13 cellular contexts compared by ENCODE assay signal in the genomic region with DNA sequence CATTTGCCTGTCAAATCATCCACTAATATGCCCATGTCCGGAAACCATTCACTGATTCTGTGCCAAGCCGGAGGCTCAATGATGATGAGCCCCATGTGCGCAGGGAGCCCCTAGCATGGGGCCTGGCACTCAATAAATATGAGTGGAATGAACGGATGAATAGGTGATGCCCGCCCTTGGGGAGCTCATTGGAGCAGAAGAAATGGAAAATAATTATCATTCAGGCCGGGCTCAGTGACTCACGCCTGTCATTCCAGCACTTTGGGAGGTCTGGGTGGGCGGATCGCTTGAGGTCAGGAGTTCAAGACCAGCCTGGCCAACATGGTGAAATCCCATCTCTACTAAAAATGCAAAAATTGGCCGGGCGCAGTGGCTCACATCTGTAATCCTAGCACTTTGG. TPM values are rescaled to one million over a fixed set of nuclear protein-coding genes. Genes with fewer than 3 reads are reported as not detected.
DNase-seq lines count a peak whose midpoint lies in the region; ATAC-seq lines count a peak whose summit lies in the region.
"Had no signal": no experiment of that assay in that cellular context is flagged by ENCODE, and none has a peak within 500 bp of the region (broad histone marks: within the 10 kb centered on the region; RNA-seq: fewer than 3 reads in every experiment).

No MANE protein-coding gene starts in this region.

- H3K4me3 Mint-ChIP-seq in activated T-helper 2 cell treated with anti-CD3 and anti-CD28 coated beads, Interferon-gamma antibody, Interleukin-2, Interleukin-4, amounts not matched to agents 10 μg/mL and 5 μg/mL and 100 μg/mL, durations not matched to agents 14 hours and 24 hours and 36 hours (ENCODE audit: low read depth) = no peak overlapping the region
- no peak overlapping the region for H3K4me3 Mint-ChIP-seq in effector memory CD8-positive, alpha-beta T cell

- no peak for ATAC-seq in effector memory CD8-positive, alpha-beta T cell (replicated peaks)
- no peak for ATAC-seq in HG02571 (IDR thresholded peaks at IDR 0.05; ENCODE audit: unreplicated experiment)
- no peak for ATAC-seq in GM18909 (IDR thresholded peaks at IDR 0.05; ENCODE audit: poor library complexity, unreplicated experiment)

- no peaks in the 10 kb centered on the region for H3K36me3 ChIP-seq in ACC112 (ENCODE audit: insufficient read depth, low read length)

- peaks cover 38% of the 10 kb centered on the region for H3K36me3 Mint-ChIP-seq in activated T-helper 2 cell treated with anti-CD3 and anti-CD28 coated beads, Interferon-gamma antibody, Interleukin-2, Interleukin-4, amounts not matched to agents 10 μg/mL and 5 μg/mL and 100 μg/mL, durations not matched to agents 14 hours and 24 hours and 36 hours (ENCODE audit: low read depth)
- peaks cover 28% of the 10 kb centered on the region for H3K36me3 Mint-ChIP-seq in effector memory CD8-positive, alpha-beta T cell (ENCODE audit: insufficient read depth)

- H3K4me1 Mint-ChIP-seq in activated T-helper 2 cell treated with anti-CD3 and anti-CD28 coated beads, Interferon-gamma antibody, Interleukin-2, Interleukin-4, amounts not matched to agents 10 μg/mL and 5 μg/mL and 100 μg/mL, durations not matched to agents 14 hours and 24 hours and 36 hours (ENCODE audit: low read depth) = peaks cover 10% of the 10 kb centered on the region
- peaks cover 4 to 5% of the 10 kb centered on the region in 2 donors for H3K4me1 Mint-ChIP-seq in effector memory CD8-positive, alpha-beta T cell (ENCODE audit: low read depth in 2 of 2)

- H3K27me3 ChIP-seq in ACC112 (ENCODE audit: insufficient read depth, low read length) = no peaks in the 10 kb centered on the region

- no peak overlapping the region for H2AFZ ChIP-seq in ACC112 (ENCODE audit: low read length, unreplicated experiment)

- intact Hi-C loops in activated T-helper 2 cell treated with anti-CD3 and anti-CD28 coated beads, Interferon-gamma antibody, Interleukin-2, Interleukin-4, amounts not matched to agents 10 μg/mL and 5 μg/mL and 100 μg/mL, durations not matched to agents 14 hours and 24 hours and 36 hours (cut with micrococcal nuclease) = no loop called here

- H3K27ac Mint-ChIP-seq in activated T-helper 2 cell treated with anti-CD3 and anti-CD28 coated beads, Interferon-gamma antibody, Interleukin-2, Interleukin-4, amounts not matched to agents 10 μg/mL and 5 μg/mL and 100 μg/mL, durations not matched to agents 14 hours and 24 hours and 36 hours = peak overlapping the region; percentile 62
- H3K27ac Mint-ChIP-seq in effector memory CD8-positive, alpha-beta T cell = peak overlapping the region in 1 of 2 donors; percentile 26

- peak overlapping the region; percentile 13; the same call in 1 of the 2 replicates for H3K27ac ChIP-seq in ACC112 (ENCODE audit: low read depth, low read length)
- H3K27ac ChIP-seq: SK-N-MC had no signal

- no peaks in the 10 kb centered on the region for H3K27me3 Mint-ChIP-seq in activated T-helper 2 cell treated with anti-CD3 and anti-CD28 coated beads, Interferon-gamma antibody, Interleukin-2, Interleukin-4, amounts not matched to agents 10 μg/mL and 5 μg/mL and 100 μg/mL, durations not matched to agents 14 hours and 24 hours and 36 hours (ENCODE audit: low read depth)
- H3K27me3 Mint-ChIP-seq in effector memory CD8-positive, alpha-beta T cell = no peaks in the 10 kb centered on the region

- peak; percentile 57 for DNase-seq in GM04503 (ENCODE audit: low read depth)
- DNase-seq in activated T-helper 2 cell treated with anti-CD3 and anti-CD28 coated beads, Interferon-gamma antibody, Interleukin-2, Interleukin-4, amounts not matched to agents 10 μg/mL and 5 μg/mL and 100 μg/mL, durations not matched to agents 14 hours and 24 hours and 36 hours (ENCODE audit: low spot score) = no peak
- DNase-seq in glomerular visceral epithelial cell (ENCODE audit: extremely low spot score) = peak; percentile 38
- no peak for DNase-seq in effector memory CD8-positive, alpha-beta T cell
- DNase-seq in foreskin melanocyte = no peak
- DNase-seq: activated CD8-positive, alpha-beta memory T cell treated with anti-CD3 and anti-CD28 coated beads, Interleukin-2, amount 50 U/mL, for 4 hours; amniotic stem cell; effector CD8-positive, alpha-beta T cell; NCI-H1092 had no signal

- no peaks in the 10 kb centered on the region for H3K79me2 ChIP-seq in ACC112 (ENCODE audit: control insufficient read depth, insufficient read depth, low read length, unreplicated experiment)

- H3K4me1 ChIP-seq in ACC112 (ENCODE audit: control insufficient read depth, insufficient read depth, low read length, unreplicated experiment) = peaks cover 9% of the 10 kb centered on the region

- no peak overlapping the region for H3K4me3 ChIP-seq in ACC112 (ENCODE audit: low read depth, low read length)
- H3K4me3 ChIP-seq: SK-N-MC had no signal

- H3K9me3 Mint-ChIP-seq in activated T-helper 2 cell treated with anti-CD3 and anti-CD28 coated beads, Interferon-gamma antibody, Interleukin-2, Interleukin-4, amounts not matched to agents 10 μg/mL and 5 μg/mL and 100 μg/mL, durations not matched to agents 14 hours and 24 hours and 36 hours = no peaks in the 10 kb centered on the region
- no peaks in the 10 kb centered on the region for H3K9me3 Mint-ChIP-seq in effector memory CD8-positive, alpha-beta T cell

RNA-seq across cellular contexts. Expression of gene RHBDD2, which starts 11.0 kb away (rescaled TPM):
- 139 and 143 TPM in 2 replicates for total RNA-seq in activated T-helper 2 cell treated with anti-CD3 and anti-CD28 coated beads, Interferon-gamma antibody, Interleukin-2, Interleukin-4, amounts not matched to agents 10 μg/mL and 5 μg/mL and 100 μg/mL, durations not matched to agents 14 hours and 24 hours and 36 hours

RNA-seq across cellular contexts. Expression of gene POR, which starts 25.1 kb away (rescaled TPM):
- total RNA-seq in activated T-helper 2 cell treated with anti-CD3 and anti-CD28 coated beads, Interferon-gamma antibody, Interleukin-2, Interleukin-4, amounts not matched to agents 10 μg/mL and 5 μg/mL and 100 μg/mL, durations not matched to agents 14 hours and 24 hours and 36 hours = 105 and 106 TPM in 2 replicates

Comparison
In these comparisons a context has a peak if more than half of its experiments do, and no peak if none do; other contexts are left out.
1. DNase-seq: peak in GM04503 (single experiment) and glomerular visceral epithelial cell (single experiment); none in activated T-helper 2 cell treated with anti-CD3 and anti-CD28 coated beads, Interferon-gamma antibody, Interleukin-2, Interleukin-4, amounts not matched to agents 10 μg/mL and 5 μg/mL and 100 μg/mL, durations not matched to agents 14 hours and 24 hours and 36 hours (single experiment), effector memory CD8-positive, alpha-beta T cell (0 of 3) and foreskin melanocyte (single experiment).